ENCODE assay signal across 8 cellular contexts in the genomic region with DNA sequence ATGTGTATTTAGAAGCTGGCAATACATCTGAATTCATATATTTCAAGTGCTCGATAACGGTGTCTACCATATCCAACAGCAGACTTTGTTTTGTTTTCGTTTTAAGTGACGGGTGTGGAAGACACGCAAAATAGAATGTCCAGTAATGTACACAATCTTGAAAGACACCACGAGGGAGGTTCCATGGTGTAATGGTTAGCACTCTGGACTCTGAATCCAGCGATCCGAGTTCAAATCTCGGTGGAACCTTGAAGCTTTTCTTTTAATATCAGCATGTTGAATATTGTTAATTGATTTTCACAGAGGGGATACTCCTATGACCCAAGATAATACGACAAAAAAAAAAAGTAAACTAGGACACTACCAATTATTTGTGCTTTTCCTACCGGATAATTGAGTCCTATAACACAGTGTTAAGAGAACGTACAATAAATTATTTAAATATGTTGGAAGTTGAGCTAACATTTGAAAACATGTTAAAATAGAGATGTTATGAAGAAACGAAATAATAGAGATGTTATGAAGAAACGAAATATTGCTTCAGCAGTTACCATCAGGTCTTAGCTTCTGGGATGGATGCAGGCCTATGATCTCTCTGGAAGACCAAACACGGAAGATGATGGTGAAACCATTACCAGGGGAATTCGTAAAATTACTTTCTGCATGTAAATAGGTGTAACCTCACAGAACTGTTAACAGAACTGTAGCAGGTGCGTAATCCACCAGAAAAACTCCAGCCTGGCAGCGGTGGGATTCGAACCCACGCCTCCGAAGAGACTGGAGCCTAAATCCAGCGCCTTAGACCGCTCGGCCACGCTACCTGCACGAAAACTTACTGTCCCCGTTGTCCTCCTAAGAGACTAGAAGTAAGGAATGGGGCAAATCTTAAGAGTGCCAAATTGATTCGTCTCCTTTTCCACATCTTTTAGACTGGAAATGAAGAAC. TPM values are rescaled to one million over a fixed set of nuclear protein-coding genes. Genes with fewer than 3 reads are reported as not detected.
DNase-seq lines count a peak whose midpoint lies in the region; ATAC-seq, FAIRE-seq and TF ChIP-seq lines count a peak whose summit lies in the region.

No MANE protein-coding gene starts in this region.

- no peak overlapping the region for H3T11ph ChIP-seq in H9 (ENCODE audit: low read length)

- peaks cover 4 to 7% of the 10 kb centered on the region in 2 experiments; a peak in 3 of 5 replicates for H3K9me3 Mint-ChIP-seq in H9

- peaks cover 85% of the 10 kb centered on the region for H3K27me3 Mint-ChIP-seq in H9 (ENCODE audit: low read depth)

- no peak overlapping the region for H3K18ac ChIP-seq in H9 (ENCODE audit: insufficient read length, low read depth, low read length)

- no peak for TF ChIP-seq CTCF in D721Med (IDR thresholded peaks at IDR 0.05; ENCODE audit: insufficient read depth, missing control alignments)
- no peak for TF ChIP-seq CTCF in H9 (conservative IDR thresholded peaks at IDR 0.05)

- H4K91ac ChIP-seq in H9 (ENCODE audit: insufficient read length, low read depth, low read length) = no peak overlapping the region

- peak; percentile 66 to 74 for ATAC-seq in right cardiac atrium

- peak; percentile 81 for FAIRE-seq in D721Med (lab: Jason Lieb, UNC)

- peaks cover 31 to 38% of the 10 kb centered on the region in 2 experiments for H3K4me1 Mint-ChIP-seq in H9

- no peaks in the 10 kb centered on the region for H3K79me2 ChIP-seq in H9 (ENCODE audit: insufficient read depth, low read length)

- no peak overlapping the region for H3K56ac ChIP-seq in H9 (ENCODE audit: insufficient read length, low read depth, low read length)

- no CpG with 5 or more reads among the region's 28 CpGs for WGBS in H9 (ENCODE audit: extremely low coverage, insufficient read length, low lambda C conversion rate)
- under 1% methylated on average over 28 of the region's 28 CpGs for WGBS in right cardiac atrium

- no peak overlapping the region for H3K23ac ChIP-seq in H9 (ENCODE audit: insufficient read length, low read depth, low read length)

- peaks cover 48% of the 10 kb centered on the region for H3K23me2 ChIP-seq in H9 (ENCODE audit: insufficient read length, low read depth, low read length, poor library complexity, severe bottlenecking)

- H3K4me3 Mint-ChIP-seq in H9 = peak overlapping the region; percentile 91 to 93

- no peak overlapping the region for H2BK5ac ChIP-seq in H9 (ENCODE audit: insufficient read length, low read length)

- no peak overlapping the region for H3K14ac ChIP-seq in H9 (ENCODE audit: insufficient read depth, low read length)

- H2BK15ac ChIP-seq in H9 (ENCODE audit: low read depth, low read length) = no peak overlapping the region

- H3K4me2 ChIP-seq in H9 (ENCODE audit: insufficient read depth, insufficient read length, low read length) = peak overlapping the region; percentile 99

- H3K27ac ChIP-seq in H9 (ENCODE audit: insufficient read length, low read depth, low read length) = no peak overlapping the region
- no peak overlapping the region for H3K27ac ChIP-seq in right cardiac atrium (ENCODE audit: low read length)

- H3K9ac ChIP-seq in H9 (ENCODE audit: extremely low read depth, insufficient read length, low read length) = peak overlapping the region; percentile 39

- peak overlapping the region; percentile 13 to 96 (median 82); a peak in 5 of 7 replicates for H3K27ac Mint-ChIP-seq in H9

- no peaks in the 10 kb centered on the region for H3K79me1 ChIP-seq in H9 (ENCODE audit: insufficient read depth, low read depth, low read length, poor library complexity, severe bottlenecking)

- no peak overlapping the region for H2BK20ac ChIP-seq in H9 (ENCODE audit: low read depth, low read length, poor library complexity, severe bottlenecking)

- H3K4me1 ChIP-seq in H9 (ENCODE audit: insufficient read depth, low read length) (no peaks in the 10 kb centered on the region; the same call in 1 of the 2 replicates), right cardiac atrium (ENCODE audit: control insufficient read depth, insufficient read depth, low read length) (no peaks in the 10 kb centered on the region)

- H3K36me3 Mint-ChIP-seq in H9 (ENCODE audit: insufficient read depth in 1 of 3, low read depth in 3 of 3) = no peaks in the 10 kb centered on the region; a peak in 2 of 7 replicates

- DNase-seq in D721Med (ENCODE audit: insufficient read length, low spot score) (no peak), H9 (peak; percentile 95), NCI-H1417 treated with DMSO at 0.1 percent for 48 hours (lab: John Stamatoyannopoulos, UW) (peak; percentile 39), T-helper 1 cell (peak in 4 of 5 donors; percentile 63 to 90 (median 70)), anterior cingulate cortex (lab: John Stamatoyannopoulos, UW) (peak in 55 of 58 donors; percentile 30 to 92 (median 72)), right cardiac atrium (peak; percentile 76 to 89 (median 88)), renal cortical epithelial cell (ENCODE audit: low read depth) (peak; percentile 89), 8988T (no peak)

- H3K27me3 ChIP-seq in H9 (ENCODE audit: insufficient read depth, low read length) (peaks cover 40% of the 10 kb centered on the region), right cardiac atrium (ENCODE audit: control insufficient read depth, insufficient read depth) (no peaks in the 10 kb centered on the region)

- H2AK5ac ChIP-seq in H9 (ENCODE audit: insufficient read length, low read length) = no peak overlapping the region

- H4K5ac ChIP-seq in H9 (ENCODE audit: insufficient read length, low read depth, low read length) = no peak overlapping the region

- H3K9me3 ChIP-seq in H9 (ENCODE audit: control insufficient read depth, low read depth, low read length) = no peaks in the 10 kb centered on the region
- H3K9me3 ChIP-seq in right cardiac atrium (ENCODE audit: control insufficient read depth, low read length) = no peaks in the 10 kb centered on the region

- no peak overlapping the region for H4K8ac ChIP-seq in H9 (replicated peaks; ENCODE audit: insufficient read length, low read depth, low read length)

- no peaks in the 10 kb centered on the region for H4K20me1 ChIP-seq in H9 (ENCODE audit: control insufficient read depth, insufficient read depth, insufficient read length)

- H2BK12ac ChIP-seq in H9 (ENCODE audit: insufficient read length, low read depth, low read length) = no peak overlapping the region

- no peak overlapping the region for H2BK120ac ChIP-seq in H9 (ENCODE audit: low read depth, low read length, poor library complexity, severe bottlenecking)

- H3K4me3 ChIP-seq in right cardiac atrium (ENCODE audit: low read length) = peak overlapping the region; percentile 57

- intact Hi-C loops in right cardiac atrium (cut with DNase I) = loop anchor here (2.0 to 10.0 kb wide), 5 partner anchors 38 to 105 kb away; a partner anchor contains a TSS

- no peak overlapping the region for H3K4ac ChIP-seq in H9 (ENCODE audit: low read depth, low read length)

- H2AFZ ChIP-seq in H9 (ENCODE audit: low read length) = no peak overlapping the region

RNA-seq across cellular contexts. Expression of a gene that starts 1.5 kb away (rescaled TPM):
- total RNA-seq in H9 (2021) (0.13 and 0.42 TPM in 2 replicates), right cardiac atrium (not detected), renal cortical epithelial cell (0.17 TPM in 1 of 2 replicates, not detected in the other)
- not detected for polyA plus RNA-seq in right cardiac atrium

RNA-seq across cellular contexts. Expression of a gene that starts 4.1 kb away (rescaled TPM):
- total RNA-seq in H9 (2021) = 0.26 and 0.33 TPM in 2 replicates
- under 1 TPM; 0.62 to 0.76 (median 0.73) TPM for total RNA-seq in right cardiac atrium
- 0.25 TPM for polyA plus RNA-seq in right cardiac atrium
- total RNA-seq in renal cortical epithelial cell = not detected in 2 replicates

RNA-seq across cellular contexts. Expression of a gene that starts 32.3 kb away (rescaled TPM):
- total RNA-seq in H9 (2021) (0.86 and 1.2 TPM in 2 replicates), right cardiac atrium (under 1 TPM in 1 of 4 donors, not detected in 3; 0.71 TPM), renal cortical epithelial cell (not detected in 2 replicates)
- not detected for polyA plus RNA-seq in right cardiac atrium

RNA-seq across cellular contexts. Expression of a gene that starts 32.4 kb away (rescaled TPM):
- total RNA-seq in H9 (2021) (36.5 and 37.2 TPM in 2 replicates), right cardiac atrium (100 to 1,000 TPM in 3 of 4 donors, 10 to 100 TPM in 1; 96.2 to 150 (median 124) TPM), renal cortical epithelial cell (4.3 and 34.5 TPM in 2 replicates)
- 110 TPM for polyA plus RNA-seq in right cardiac atrium

RNA-seq across cellular contexts. Expression of a gene that starts 42.9 kb away (rescaled TPM):
- total RNA-seq in H9 (2021) (22.8 and 22.9 TPM in 2 replicates), right cardiac atrium (10 to 100 TPM; 68.7 to 74.9 (median 71.8) TPM), renal cortical epithelial cell (2.6 and 6.2 TPM in 2 replicates)
- polyA plus RNA-seq in right cardiac atrium = 50.2 TPM

Comparison
In these comparisons a context has a peak if more than half of its experiments do, and no peak if none do; other contexts are left out.
1. DNase-seq: peak in H9 (single experiment), NCI-H1417 treated with DMSO at 0.1 percent for 48 hours (single experiment), T-helper 1 cell (4 of 5), anterior cingulate cortex (55 of 58), right cardiac atrium (3 of 3) and renal cortical epithelial cell (single experiment); none in D721Med (single experiment) and 8988T (single experiment).